Comparison of ENCODE assay signal across 8 cellular contexts in the genomic region with DNA sequence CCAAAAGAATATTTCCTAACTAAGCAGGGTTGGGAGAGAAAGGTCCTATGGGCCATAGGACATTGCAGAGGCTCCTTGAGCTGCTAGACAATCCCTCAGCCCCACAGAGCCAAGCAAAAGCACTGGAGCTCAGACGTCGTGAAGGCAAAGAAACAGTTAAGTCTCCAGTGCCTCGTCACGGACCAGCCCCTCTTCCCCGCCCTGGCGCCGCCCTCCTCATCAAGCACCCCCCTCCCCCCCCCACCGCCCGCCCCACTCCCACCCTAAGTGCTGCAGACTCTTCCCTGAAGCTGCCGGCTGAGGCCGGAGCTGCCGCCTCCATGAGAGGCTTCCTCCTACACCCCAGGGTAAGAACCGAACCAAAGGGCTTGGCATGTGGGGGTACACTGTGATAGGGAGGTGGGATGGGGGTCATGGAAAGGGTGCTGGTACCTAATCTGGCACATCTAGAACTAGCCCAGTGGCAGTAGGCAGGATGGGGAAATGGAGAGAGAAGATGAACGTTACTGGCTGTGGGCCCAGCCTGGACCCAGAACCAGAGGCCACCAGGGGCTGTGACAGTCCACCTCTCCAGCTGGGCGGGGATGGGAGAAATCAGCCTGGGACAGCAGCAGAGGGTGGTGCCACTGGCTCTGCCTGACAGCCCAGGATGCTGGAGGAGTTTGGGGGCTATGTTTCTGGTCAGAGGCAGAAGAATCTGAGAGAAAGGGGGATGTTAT. TPM values are rescaled to one million over a fixed set of nuclear protein-coding genes. Genes with fewer than 3 reads are reported as not detected.
DNase-seq lines count a peak whose midpoint lies in the region; ATAC-seq, FAIRE-seq and TF ChIP-seq lines count a peak whose summit lies in the region.

TSS of gene MAP1A (plus strand) at position 255 of the 719 bp plus-strand sequence. CDS start 3,866 bp downstream, outside the sequence.

- TF ChIP-seq POLR2A in GM12892 (IDR thresholded peaks at IDR 0.05; ENCODE audit: low read depth, low read length) = no peak

- peak; percentile 69 for DNase-seq in D721Med (ENCODE audit: insufficient read length, low spot score)
- peak; percentile 19 for DNase-seq in NCI-H1694 treated with DMSO at 0.1 percent for 48 hours (lab: John Stamatoyannopoulos, UW)
- peak in 58 of 61 donors; percentile 36 to 91 (median 76) for DNase-seq in caudate nucleus (lab: John Stamatoyannopoulos, UW)
- peak; percentile 70 for DNase-seq in inferior parietal cortex (ENCODE audit: extremely low spot score)
- DNase-seq in GM12892 (ENCODE audit: insufficient read length) = no peak

- H3K4me3 ChIP-seq in skin epidermis = peak within 1 kb of the TSS; percentile 24 to 40 (median 32)

- no peak for ATAC-seq in HG03439 (IDR thresholded peaks at IDR 0.05; ENCODE audit: unreplicated experiment)
- ATAC-seq in GM19328 (IDR thresholded peaks at IDR 0.05; ENCODE audit: unreplicated experiment) = no peak

- FAIRE-seq in D721Med (lab: Jason Lieb, UNC) (no peak), GM12892 (lab: Jason Lieb, UNC) (no peak)

- TF ChIP-seq CTCF in D721Med (IDR thresholded peaks at IDR 0.05; ENCODE audit: insufficient read depth, missing control alignments) = no peak

- H3K27ac ChIP-seq in caudate nucleus (ENCODE audit: low read depth, low read length) (peak within 1 kb of the TSS; percentile 95), skin epidermis (peak within 1 kb of the TSS in 17 of 21 experiments; percentile 9 to 79 (median 67))

RNA-seq across cellular contexts. Expression of gene MAP1A, which starts in this region (rescaled TPM):
- 0.04 TPM for polyA plus RNA-seq in GM12892 (2012; ENCODE audit: missing spikeins)
